In the genomic region with DNA sequence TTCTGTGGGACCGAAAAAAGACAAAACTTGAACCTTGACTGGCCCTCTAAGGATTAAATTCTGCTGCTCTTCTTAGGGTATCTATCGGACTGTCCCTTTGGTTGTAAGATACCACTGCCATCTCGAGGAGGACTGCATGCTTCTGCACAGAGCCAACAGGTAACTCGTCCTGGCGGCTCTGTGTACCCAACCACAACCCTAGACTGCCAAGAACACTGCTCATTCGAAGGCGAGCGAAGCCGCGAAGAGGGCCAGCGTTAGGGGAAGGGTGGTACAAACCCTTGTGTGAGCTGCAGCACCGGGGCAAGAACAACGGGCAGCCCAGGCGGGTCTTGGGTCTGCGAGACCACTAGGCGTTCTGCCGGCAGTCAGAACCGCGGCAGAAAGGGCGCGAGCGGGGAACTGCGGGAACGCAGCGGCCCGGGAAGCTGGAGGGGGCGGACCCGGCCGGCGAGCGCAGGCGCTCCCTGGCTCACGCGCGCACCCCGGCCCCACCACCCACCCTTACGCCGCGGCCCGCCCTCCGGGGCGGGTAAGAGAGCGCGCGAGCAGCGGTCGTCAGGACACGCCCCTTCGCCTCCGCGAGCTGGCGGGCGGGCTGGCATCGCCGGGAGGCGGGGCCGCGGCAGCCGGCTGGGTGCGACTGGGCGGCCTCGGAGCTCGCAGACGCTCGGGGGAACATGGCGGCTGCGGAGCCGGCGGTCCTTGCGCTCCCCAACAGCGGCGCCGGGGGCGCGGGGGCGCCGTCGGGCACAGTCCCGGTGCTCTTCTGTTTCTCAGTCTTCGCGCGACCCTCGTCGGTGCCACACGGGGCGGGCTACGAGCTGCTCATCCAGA, we compare ENCODE assay signal across 1 cellular context.
TF ChIP-seq lines count a peak whose summit lies in the region.

ISOC1 (plus strand) TSS at position 663 of the 837 bp plus-strand sequence; CDS start at position 681, 18 bp downstream.

TF ChIP-seq in HCT116, 20 proteins besides CTCF, POLR2A, EP300 and RAD21 (continued from another document):
- TF ChIP-seq, protein P1, sequence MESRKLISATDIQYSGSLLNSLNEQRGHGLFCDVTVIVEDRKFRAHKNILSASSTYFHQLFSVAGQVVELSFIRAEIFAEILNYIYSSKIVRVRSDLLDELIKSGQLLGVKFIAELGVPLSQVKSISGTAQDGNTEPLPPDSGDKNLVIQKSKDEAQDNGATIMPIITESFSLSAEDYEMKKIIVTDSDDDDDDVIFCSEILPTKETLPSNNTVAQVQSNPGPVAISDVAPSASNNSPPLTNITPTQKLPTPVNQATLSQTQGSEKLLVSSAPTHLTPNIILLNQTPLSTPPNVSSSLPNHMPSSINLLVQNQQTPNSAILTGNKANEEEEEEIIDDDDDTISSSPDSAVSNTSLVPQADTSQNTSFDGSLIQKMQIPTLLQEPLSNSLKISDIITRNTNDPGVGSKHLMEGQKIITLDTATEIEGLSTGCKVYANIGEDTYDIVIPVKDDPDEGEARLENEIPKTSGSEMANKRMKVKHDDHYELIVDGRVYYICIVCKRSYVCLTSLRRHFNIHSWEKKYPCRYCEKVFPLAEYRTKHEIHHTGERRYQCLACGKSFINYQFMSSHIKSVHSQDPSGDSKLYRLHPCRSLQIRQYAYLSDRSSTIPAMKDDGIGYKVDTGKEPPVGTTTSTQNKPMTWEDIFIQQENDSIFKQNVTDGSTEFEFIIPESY (IDR thresholded peaks at IDR 0.05; ENCODE audit: extremely low read depth, insufficient replicate concordance, low read length): no peak
- peak; percentile 82 for TF ChIP-seq YY1 (IDR thresholded peaks at IDR 0.05; ENCODE audit: extremely low read depth, insufficient replicate concordance, low read depth, low read length)
